ENCODE assay signal across 8 cellular contexts in the genomic region with DNA sequence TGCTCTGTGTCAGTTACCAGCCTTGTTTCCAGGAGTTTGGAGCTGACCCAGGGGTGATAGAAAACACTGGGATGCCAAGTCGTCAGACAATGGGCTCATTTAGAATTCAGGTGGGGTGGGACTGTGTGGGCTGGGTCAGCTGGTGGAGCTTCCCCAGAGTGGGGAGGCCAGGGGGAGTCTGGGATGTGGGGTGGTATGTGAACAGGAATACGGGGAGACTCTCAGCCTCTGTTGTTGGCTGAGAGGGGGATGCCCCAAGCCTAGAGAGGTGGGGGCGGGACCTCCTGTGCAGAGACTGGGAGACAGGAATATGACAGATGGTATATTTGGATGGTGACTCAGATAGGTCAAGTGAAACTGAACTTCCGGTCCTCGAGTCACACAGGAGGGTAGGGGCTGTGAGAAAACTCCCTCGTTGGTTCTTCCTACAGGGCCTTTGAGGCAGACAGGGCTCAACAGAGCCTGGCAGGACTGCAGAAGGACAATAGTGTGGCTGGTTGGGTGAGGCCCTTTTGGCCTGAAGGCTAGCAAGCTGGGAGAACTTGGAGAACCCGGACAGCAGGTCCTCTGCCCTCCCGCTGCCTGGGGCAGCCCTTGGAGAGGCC. TPM values are rescaled to one million over a fixed set of nuclear protein-coding genes. Genes with fewer than 3 reads are reported as not detected.
DNase-seq lines count a peak whose midpoint lies in the region; ATAC-seq and TF ChIP-seq lines count a peak whose summit lies in the region.

No MANE protein-coding gene starts in this region.

- no peaks in the 10 kb centered on the region for H3K36me3 Mint-ChIP-seq in activated T-cell treated with anti-CD3 and anti-CD28 coated beads, Interleukin-2, amount 50 U/mL, for 4 hours (ENCODE audit: insufficient read depth)

- H3K4me3 Mint-ChIP-seq in activated T-cell treated with anti-CD3 and anti-CD28 coated beads, Interleukin-2, amount 50 U/mL, for 4 hours, result peak overlapping the region; percentile 2

- DNase-seq in DMS53 (lab: John Stamatoyannopoulos, UW) (peak; percentile 93), lower lobe of right lung (no peak), transverse colon (peak; percentile 41), OCI-M1 (lab: John Stamatoyannopoulos, UW) (no peak), Karpas-422 (no peak)
- no peak for DNase-seq in activated T-cell treated with anti-CD3 and anti-CD28 coated beads, Interleukin-2, amount 50 U/mL, for 4 hours

- H3K27me3 ChIP-seq in lower lobe of right lung (ENCODE audit: low read depth) (no peaks in the 10 kb centered on the region), transverse colon (no peaks in the 10 kb centered on the region), Karpas-422 (ENCODE audit: low read length) (no peaks in the 10 kb centered on the region)

- no peak for TF ChIP-seq CTCF in lower lobe of right lung (IDR thresholded peaks at IDR 0.05)
- no peak for TF ChIP-seq CTCF in transverse colon (IDR thresholded peaks at IDR 0.05)

- no peak overlapping the region for H3K9ac ChIP-seq in Karpas-422 (ENCODE audit: low read length)

- H2AFZ ChIP-seq in Karpas-422 (ENCODE audit: low read length), result no peak overlapping the region

- H3K79me2 ChIP-seq in Karpas-422 (ENCODE audit: low read length), result no peaks in the 10 kb centered on the region

- H3K9me2 ChIP-seq in Karpas-422 (replicated peaks; ENCODE audit: insufficient read depth, low read length), result no peaks in the 10 kb centered on the region

- peaks cover 2% of the 10 kb centered on the region for H3K27me3 Mint-ChIP-seq in activated T-cell treated with anti-CD3 and anti-CD28 coated beads, Interleukin-2, amount 50 U/mL, for 4 hours (ENCODE audit: low read depth)

- ATAC-seq in GM19468 (IDR thresholded peaks at IDR 0.05; ENCODE audit: extremely low read depth, unreplicated experiment) (peak; percentile 54), HG03457 (IDR thresholded peaks at IDR 0.05; ENCODE audit: unreplicated experiment) (peak; percentile 41), lower lobe of right lung (peak; percentile 5 to 37)
- peak; percentile 42 to 63 for ATAC-seq in activated T-cell treated with anti-CD3 and anti-CD28 coated beads, Interleukin-2, amount 50 U/mL, for 4 hours

- intact Hi-C loops in lower lobe of right lung (cut with DNase I), result no loop called here
- intact Hi-C loops in transverse colon (cut with DNase I; ENCODE audit: low total_unique reads), result no loop called here

- no peak for TF ChIP-seq POLR2A in transverse colon (IDR thresholded peaks at IDR 0.05)

- no peaks in the 10 kb centered on the region for H3K9me3 Mint-ChIP-seq in activated T-cell treated with anti-CD3 and anti-CD28 coated beads, Interleukin-2, amount 50 U/mL, for 4 hours

- H3K4me2 ChIP-seq in Karpas-422 (ENCODE audit: low read depth, low read length, poor library complexity, severe bottlenecking), result no peak overlapping the region

- peaks cover 41% of the 10 kb centered on the region for H3K4me1 Mint-ChIP-seq in activated T-cell treated with anti-CD3 and anti-CD28 coated beads, Interleukin-2, amount 50 U/mL, for 4 hours (ENCODE audit: low read depth)

- H3K4me1 ChIP-seq in lower lobe of right lung (peaks cover 6% of the 10 kb centered on the region), transverse colon (peaks cover 5 to 21% (median 10%) of the 10 kb centered on the region in 4 donors), Karpas-422 (ENCODE audit: low read length) (peaks cover 4% of the 10 kb centered on the region)

- H4K20me1 ChIP-seq in Karpas-422 (ENCODE audit: insufficient read depth, low read depth, low read length), result no peaks in the 10 kb centered on the region

- in situ Hi-C loops in transverse colon (cut with MboI; ENCODE audit: low pct_ligation_motif_present in 1 of 4, low pct_unique_long_range_greater_than_20kb in 1 of 4, low sequenced_read_pairs in 3 of 4), result no loop called here

- H3K4me3 ChIP-seq in lower lobe of right lung (no peak overlapping the region), transverse colon (no peak overlapping the region), Karpas-422 (ENCODE audit: low read length) (no peak overlapping the region)

- H3K9me3 ChIP-seq in lower lobe of right lung (no peaks in the 10 kb centered on the region), transverse colon (no peaks in the 10 kb centered on the region), Karpas-422 (ENCODE audit: low read length) (no peaks in the 10 kb centered on the region)

- WGBS in transverse colon (ENCODE audit: low coverage in 1 of 2), 2 donors, result 56% methylated on average over 8 of the region's 8 CpGs; no CpG with 5 or more reads in 1 of the 2 donors

- H3K27ac ChIP-seq in lower lobe of right lung, result no peak overlapping the region
- no peak overlapping the region for H3K27ac ChIP-seq in transverse colon
- no peak overlapping the region for H3K27ac ChIP-seq in Karpas-422 (ENCODE audit: low read length)

- TF ChIP-seq EP300 in transverse colon (IDR thresholded peaks at IDR 0.05; ENCODE audit: low read depth), result no peak

- H3K36me3 ChIP-seq in lower lobe of right lung (no peaks in the 10 kb centered on the region), transverse colon (no peaks in the 10 kb centered on the region), Karpas-422 (ENCODE audit: insufficient read depth, low read length) (no peaks in the 10 kb centered on the region)

RNA-seq across cellular contexts. Expression of a gene that starts 23.7 kb away (rescaled TPM):
- 1 to 10 TPM in 2 of 3 donors, under 1 TPM in 1; 0.71 to 1.8 (median 1.3) TPM for total RNA-seq in activated T-cell treated with anti-CD3 and anti-CD28 coated beads, Interleukin-2, amount 50 U/mL, for 4 hours
- total RNA-seq in lower lobe of right lung, result 127 TPM
- 100 to 1,000 TPM; 190 to 551 (median 434) TPM for total RNA-seq in transverse colon
- not detected in 2 replicates for total RNA-seq in Karpas-422 (2014; rRNA removed; shearing (Covaris generic); ENCODE audit: low replicate concordance)

Comparison
In these comparisons a context has a peak if more than half of its experiments do, and no peak if none do; other contexts are left out.
1. DNase-seq: peak in DMS53 (single experiment) and transverse colon (single experiment); none in activated T-cell treated with anti-CD3 and anti-CD28 coated beads, Interleukin-2, amount 50 U/mL, for 4 hours (single experiment), lower lobe of right lung (single experiment), OCI-M1 (single experiment) and Karpas-422 (single experiment).
2. RNA of a gene that starts 23.7 kb away (total RNA-seq): 190 to 551 TPM in transverse colon and 127 TPM in lower lobe of right lung (single experiment); 0.71 to 1.8 TPM in activated T-cell treated with anti-CD3 and anti-CD28 coated beads, Interleukin-2, amount 50 U/mL, for 4 hours and not detected in Karpas-422; every median in the first group is over 10 times any median in the second.
3. Peak in every context shown above with its lines, with median percentiles within 50 percentile points of each other: ATAC-seq.